18 cellular contexts compared by ENCODE assay signal in genomic region chr20:57200882-57201723, GRCh38.
"Had no signal": no experiment of that assay in that cellular context is flagged by ENCODE, and none has a peak within 500 bp of the region (broad histone marks: within the 10 kb centered on the region; RNA-seq: fewer than 3 reads in every experiment).

No MANE protein-coding gene starts in this region.

- H3K9me3 Mint-ChIP-seq: activated CD4-positive, alpha-beta memory T cell treated with anti-CD3 and anti-CD28 coated beads, Interleukin-2, amount 10 ng/mL, durations not matched to agents 7 days and 5 days; activated T-cell treated with anti-CD3 and anti-CD28 coated beads, Interleukin-2, amount 50 U/mL, for 24 hours; stimulated activated naive B cell treated with anti-CD40 and anti-IgM and Interleukin-4, amounts not matched to agents 10 μg/mL and 1 μg/mL and 100 μg/mL, for 72 hours; WTC11 had no signal

- H3K9ac ChIP-seq: parathyroid adenoma had no signal

- H3K27me3 ChIP-seq: neutrophil, tibial nerve had no signal

- H3K4me3 ChIP-seq: gastrocnemius medialis, heart left ventricle, tibial nerve had no signal

- H3K4me3 Mint-ChIP-seq: activated CD4-positive, alpha-beta memory T cell treated with anti-CD3 and anti-CD28 coated beads, Interleukin-2, amount 10 ng/mL, durations not matched to agents 7 days and 5 days; activated T-cell treated with anti-CD3 and anti-CD28 coated beads, Interleukin-2, amount 50 U/mL, for 24 hours; stimulated activated naive B cell treated with anti-CD40 and anti-IgM and Interleukin-4, amounts not matched to agents 10 μg/mL and 1 μg/mL and 100 μg/mL, for 72 hours; T-helper 17 cell; WTC11 had no signal

- H3K27ac Mint-ChIP-seq: activated CD4-positive, alpha-beta memory T cell treated with anti-CD3 and anti-CD28 coated beads, Interleukin-2, amount 10 ng/mL, durations not matched to agents 7 days and 5 days; activated T-cell treated with anti-CD3 and anti-CD28 coated beads, Interleukin-2, amount 50 U/mL, for 24 hours; naive B cell; stimulated activated naive B cell treated with anti-CD40 and anti-IgM and Interleukin-4, amounts not matched to agents 10 μg/mL and 1 μg/mL and 100 μg/mL, for 72 hours; T-helper 17 cell; WTC11 had no signal

- H3K79me2 ChIP-seq: parathyroid adenoma had no signal

- H2AFZ ChIP-seq: parathyroid adenoma had no signal

- H3K27ac ChIP-seq: gastrocnemius medialis, heart left ventricle, neutrophil, parathyroid adenoma, tibial nerve had no signal

- ATAC-seq: gastrocnemius medialis; left colon; stimulated activated naive B cell treated with anti-CD40 and anti-IgM and Interleukin-4, amounts not matched to agents 10 μg/mL and 1 μg/mL and 100 μg/mL, for 72 hours; T-helper 17 cell; WTC11 had no signal

- H3K36me3 Mint-ChIP-seq: naive B cell; stimulated activated naive B cell treated with anti-CD40 and anti-IgM and Interleukin-4, amounts not matched to agents 10 μg/mL and 1 μg/mL and 100 μg/mL, for 72 hours had no signal

- H3K9me3 ChIP-seq: gastrocnemius medialis, heart left ventricle, neutrophil, tibial nerve had no signal

- H3K36me3 ChIP-seq: gastrocnemius medialis, heart left ventricle, neutrophil had no signal

- H3K27me3 Mint-ChIP-seq: activated CD4-positive, alpha-beta memory T cell treated with anti-CD3 and anti-CD28 coated beads, Interleukin-2, amount 10 ng/mL, durations not matched to agents 7 days and 5 days had no signal

- DNase-seq: activated CD4-positive, alpha-beta memory T cell treated with anti-CD3 and anti-CD28 coated beads, Interleukin-2, amount 10 ng/mL, durations not matched to agents 7 days and 5 days; activated CD4-positive, alpha-beta T cell treated with anti-CD3 and anti-CD28 coated beads for 4 hours; activated naive CD4-positive, alpha-beta T cell treated with anti-CD3 and anti-CD28 coated beads, Interleukin-2, amount 50 U/mL, for 16 hours; activated T-cell treated with anti-CD3 and anti-CD28 coated beads, Interleukin-2, amount 50 U/mL, for 24 hours; caudate nucleus; erythroblast; gastrocnemius medialis; heart left ventricle; left colon; naive B cell; stimulated activated CD4-positive, alpha-beta T cell treated with anti-CD3 and anti-CD28 coated beads, Interleukin-15, amount 100 ng/mL, for 24 hours; stimulated activated CD4-positive, alpha-beta T cell treated with anti-CD3 and anti-CD28 coated beads, Interleukin-4, amount 100 ng/mL, for 1 hour; stimulated activated naive B cell treated with anti-CD40 and anti-IgM and Interleukin-4, amounts not matched to agents 10 μg/mL and 1 μg/mL and 100 μg/mL, for 72 hours; T-helper 17 cell had no signal

- H3K4me1 Mint-ChIP-seq: activated CD4-positive, alpha-beta memory T cell treated with anti-CD3 and anti-CD28 coated beads, Interleukin-2, amount 10 ng/mL, durations not matched to agents 7 days and 5 days; naive B cell; stimulated activated naive B cell treated with anti-CD40 and anti-IgM and Interleukin-4, amounts not matched to agents 10 μg/mL and 1 μg/mL and 100 μg/mL, for 72 hours; T-helper 17 cell had no signal

- H3K4me1 ChIP-seq: gastrocnemius medialis, heart left ventricle, parathyroid adenoma had no signal
